ENCODE assay signal across 8 cellular contexts in the genomic region with DNA sequence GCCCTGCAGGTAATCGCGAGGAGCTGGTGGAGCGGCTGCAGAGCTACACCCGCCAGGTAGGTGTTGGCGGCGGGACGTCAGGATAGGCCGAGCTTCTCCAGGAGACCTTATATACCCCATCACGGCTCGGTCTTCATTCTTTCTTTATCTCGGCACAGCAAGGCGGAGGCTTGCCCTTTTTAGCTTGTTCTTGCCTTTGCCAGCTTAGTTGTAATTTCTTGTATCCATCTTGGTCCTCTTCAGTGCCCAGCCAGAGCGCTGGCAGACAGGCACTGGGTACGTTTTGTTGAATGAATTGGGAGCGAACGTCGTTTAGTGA. TPM values are rescaled to one million over a fixed set of nuclear protein-coding genes. Genes with fewer than 3 reads are reported as not detected.
DNase-seq lines count a peak whose midpoint lies in the region; TF ChIP-seq lines count a peak whose summit lies in the region.

No MANE protein-coding gene starts in this region.

- TF ChIP-seq CTCF in NB4 (IDR thresholded peaks at IDR 0.05; ENCODE audit: low read depth, low read length) (no peak), neural crest cell (conservative IDR thresholded peaks at IDR 0.05) (no peak)

- TF ChIP-seq POLR2A in NB4 (IDR thresholded peaks at IDR 0.05; ENCODE audit: extremely low read depth, insufficient read length), result no peak

- no peaks in the 10 kb centered on the region for H3K27me3 Mint-ChIP-seq in neural crest cell (ENCODE audit: low read depth)

- H3K27ac Mint-ChIP-seq in neural crest cell (ENCODE audit: unreplicated experiment), result peak overlapping the region; percentile 99

- no peak for DNase-seq in NB4 (ENCODE audit: low read depth)
- no peak for DNase-seq in effector memory CD4-positive, alpha-beta T cell
- DNase-seq in neural crest cell (ENCODE audit: low read depth, low spot score), result no peak
- no peak for DNase-seq in T1000 (lab: John Stamatoyannopoulos, UW)
- DNase-seq in stimulated activated CD4-positive, alpha-beta T cell treated with anti-CD3 and anti-CD28 coated beads, Interleukin-4, amount 100 ng/mL, for 24 hours, result no peak
- DNase-seq in AML-193 (lab: John Stamatoyannopoulos, UW), result no peak
- DNase-seq in NCI-H510A (lab: John Stamatoyannopoulos, UW), result no peak

- peak overlapping the region; percentile 100 for H3K4me3 Mint-ChIP-seq in neural crest cell

- no peaks in the 10 kb centered on the region for H3K9me3 Mint-ChIP-seq in neural crest cell

- peaks cover 43 to 48% (median 46%) of the 10 kb centered on the region in 11 experiments for H3K36me3 ChIP-seq in BLaER1 treated with 17β-estradiol and CSF1 and Interleukin-3, amounts not matched to agents 10 nM and 100 nM
- peaks cover 33% of the 10 kb centered on the region for H3K36me3 ChIP-seq in effector memory CD4-positive, alpha-beta T cell (ENCODE audit: control insufficient read depth, insufficient read depth, low read length)

- no peaks in the 10 kb centered on the region; a peak in 2 of 22 replicates for H3K27me3 ChIP-seq in BLaER1 treated with 17β-estradiol and CSF1 and Interleukin-3, amounts not matched to agents 10 nM and 100 nM
- H3K27me3 ChIP-seq in effector memory CD4-positive, alpha-beta T cell (replicated peaks; ENCODE audit: control insufficient read depth, insufficient read depth, low read length, poor library complexity, severe bottlenecking), result peaks cover 2% of the 10 kb centered on the region

- peaks cover 0 to 45% (median 22%) of the 10 kb centered on the region in 11 experiments; a peak in 17 of 22 replicates for H4K20me1 ChIP-seq in BLaER1 treated with 17β-estradiol and CSF1 and Interleukin-3, amounts not matched to agents 10 nM and 100 nM

- H3K9me3 ChIP-seq in BLaER1 treated with 17β-estradiol and CSF1 and Interleukin-3, amounts not matched to agents 10 nM and 100 nM (replicated peaks in 1 of 11), result no peaks in the 10 kb centered on the region
- no peaks in the 10 kb centered on the region for H3K9me3 ChIP-seq in effector memory CD4-positive, alpha-beta T cell (ENCODE audit: control insufficient read depth, low read length)

- H3K4me3 ChIP-seq in BLaER1 treated with 17β-estradiol and CSF1 and Interleukin-3, amounts not matched to agents 10 nM and 100 nM, result peak overlapping the region; percentile 81 to 100 (median 90)
- peak overlapping the region; percentile 100 for H3K4me3 ChIP-seq in NB4 (ENCODE audit: low read depth, low read length)
- peak overlapping the region; percentile 98 for H3K4me3 ChIP-seq in effector memory CD4-positive, alpha-beta T cell (ENCODE audit: insufficient read depth, low read depth, low read length, poor library complexity, severe bottlenecking)

- peak overlapping the region; percentile 85 to 95 (median 91) for H3K9ac ChIP-seq in BLaER1 treated with 17β-estradiol and CSF1 and Interleukin-3, amounts not matched to agents 10 nM and 100 nM

- peaks cover 13% of the 10 kb centered on the region for H3K36me3 Mint-ChIP-seq in neural crest cell (ENCODE audit: low read depth)

- H3K4me2 ChIP-seq in BLaER1 treated with 17β-estradiol and CSF1 and Interleukin-3, amounts not matched to agents 10 nM and 100 nM, result peak overlapping the region; percentile 87 to 99 (median 95)

- peak overlapping the region; percentile 82 to 90 (median 84) for H3K27ac ChIP-seq in BLaER1 treated with 17β-estradiol and CSF1 and Interleukin-3, amounts not matched to agents 10 nM and 100 nM
- peak overlapping the region; percentile 90 for H3K27ac ChIP-seq in effector memory CD4-positive, alpha-beta T cell (ENCODE audit: insufficient read depth, low read length, poor library complexity, severe bottlenecking)

- peaks cover 44% of the 10 kb centered on the region for H3K4me1 Mint-ChIP-seq in neural crest cell

- peaks cover 24 to 42% (median 38%) of the 10 kb centered on the region in 10 experiments for H3K4me1 ChIP-seq in BLaER1 treated with 17β-estradiol and CSF1 and Interleukin-3, amounts not matched to agents 10 nM and 100 nM
- peaks cover 21% of the 10 kb centered on the region for H3K4me1 ChIP-seq in effector memory CD4-positive, alpha-beta T cell (ENCODE audit: control insufficient read depth, insufficient read depth, low read length, poor library complexity, severe bottlenecking)

RNA-seq across cellular contexts. Expression of a gene that starts 0.5 kb away (rescaled TPM):
- 261 and 262 TPM in 2 replicates for total RNA-seq in neural crest cell

RNA-seq across cellular contexts. Expression of a gene that starts 3.7 kb away (rescaled TPM):
- 8.7 and 9.7 TPM in 2 replicates for total RNA-seq in neural crest cell

RNA-seq across cellular contexts. Expression of a gene that starts 17.4 kb away (rescaled TPM):
- total RNA-seq in neural crest cell, result 47.9 and 54.3 TPM in 2 replicates

RNA-seq across cellular contexts. Expression of a gene that starts 26.3 kb away (rescaled TPM):
- total RNA-seq in neural crest cell, result not detected in 2 replicates

RNA-seq across cellular contexts. Expression of a gene that starts 40.8 kb away (rescaled TPM):
- total RNA-seq in neural crest cell, result not detected in 2 replicates
